1 cellular context compared by ENCODE assay signal in the genomic region with DNA sequence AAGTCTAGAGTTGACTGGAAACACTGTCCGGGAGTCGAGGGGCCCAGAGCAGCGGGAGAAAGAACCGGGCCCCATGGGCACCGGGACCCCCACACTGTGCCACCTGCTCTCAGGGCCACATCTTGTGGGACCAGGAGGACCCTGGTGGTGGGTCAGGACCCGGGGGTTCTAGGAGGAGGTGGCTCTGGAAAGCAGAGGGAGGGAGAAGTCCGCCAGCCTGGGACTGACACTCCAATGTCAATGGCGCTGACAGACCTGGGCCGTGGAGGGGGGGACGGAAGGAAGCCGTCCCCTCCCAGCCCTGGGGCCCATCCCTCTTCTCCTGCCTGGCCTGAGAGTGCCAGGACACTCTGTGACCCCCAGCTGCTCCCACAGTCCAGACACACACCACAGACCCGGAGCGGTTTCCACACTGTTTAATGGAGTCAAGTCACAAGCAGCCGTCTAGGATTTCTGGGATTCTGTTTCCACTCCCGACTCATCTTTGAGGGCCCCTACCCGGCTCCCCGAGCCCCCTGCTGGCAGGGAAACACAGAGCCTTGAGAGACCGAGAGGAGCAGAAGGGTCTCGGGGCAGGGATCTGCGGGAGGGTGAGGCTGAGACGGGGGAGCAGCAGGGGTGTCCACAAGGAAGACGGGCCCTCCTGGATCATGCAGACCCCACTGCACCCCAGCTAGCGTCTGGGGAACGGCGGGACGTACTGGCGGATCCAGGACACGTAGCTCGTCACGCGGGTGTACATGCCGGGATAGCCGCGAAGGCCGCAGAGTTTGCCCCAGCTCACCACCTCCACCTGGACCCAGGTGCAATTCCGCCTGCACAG.
A peak's percentile ranks its signal among the peaks of the same experiment; 100 is the strongest.
TF ChIP-seq lines count a peak whose summit lies in the region.

No MANE protein-coding gene starts in this region.

TF ChIP-seq in HepG2, 621 proteins besides CTCF, POLR2A, EP300 and RAD21:
- TF ChIP-seq XRCC5 (optimal IDR thresholded peaks at IDR 0.05; ENCODE audit: low read length) (peak; percentile 34), EZH2 (conservative IDR thresholded peaks at IDR 0.05; ENCODE audit: low read depth, low read length) (peak; percentile 81; the same call in 1 of the 2 replicates), ZNF777 (CRISPR knock-in tag; IDR thresholded peaks at IDR 0.05) (peak; percentile 62; the same call in 1 of the 2 replicates), ZNF75D (CRISPR knock-in tag; IDR thresholded peaks at IDR 0.05; ENCODE audit: borderline replicate concordance) (no peak), MBD4 (IDR thresholded peaks at IDR 0.05; ENCODE audit: borderline replicate concordance, low read length) (no peak), ZBTB1 (CRISPR knock-in tag; IDR thresholded peaks at IDR 0.05; ENCODE audit: borderline replicate concordance) (no peak), ATRX (CRISPR knock-in tag; IDR thresholded peaks at IDR 0.05; ENCODE audit: borderline replicate concordance) (no peak), ZSCAN25 (CRISPR knock-in tag; IDR thresholded peaks at IDR 0.05) (no peak), GTF3A (CRISPR knock-in tag; conservative IDR thresholded peaks at IDR 0.05) (no peak), ZNF850 (CRISPR knock-in tag; conservative IDR thresholded peaks at IDR 0.05) (no peak), SIN3B (IDR thresholded peaks at IDR 0.05; ENCODE audit: low read length) (no peak), RBAK (CRISPR knock-in tag; IDR thresholded peaks at IDR 0.05) (no peak)
- TF ChIP-seq, protein P1, sequence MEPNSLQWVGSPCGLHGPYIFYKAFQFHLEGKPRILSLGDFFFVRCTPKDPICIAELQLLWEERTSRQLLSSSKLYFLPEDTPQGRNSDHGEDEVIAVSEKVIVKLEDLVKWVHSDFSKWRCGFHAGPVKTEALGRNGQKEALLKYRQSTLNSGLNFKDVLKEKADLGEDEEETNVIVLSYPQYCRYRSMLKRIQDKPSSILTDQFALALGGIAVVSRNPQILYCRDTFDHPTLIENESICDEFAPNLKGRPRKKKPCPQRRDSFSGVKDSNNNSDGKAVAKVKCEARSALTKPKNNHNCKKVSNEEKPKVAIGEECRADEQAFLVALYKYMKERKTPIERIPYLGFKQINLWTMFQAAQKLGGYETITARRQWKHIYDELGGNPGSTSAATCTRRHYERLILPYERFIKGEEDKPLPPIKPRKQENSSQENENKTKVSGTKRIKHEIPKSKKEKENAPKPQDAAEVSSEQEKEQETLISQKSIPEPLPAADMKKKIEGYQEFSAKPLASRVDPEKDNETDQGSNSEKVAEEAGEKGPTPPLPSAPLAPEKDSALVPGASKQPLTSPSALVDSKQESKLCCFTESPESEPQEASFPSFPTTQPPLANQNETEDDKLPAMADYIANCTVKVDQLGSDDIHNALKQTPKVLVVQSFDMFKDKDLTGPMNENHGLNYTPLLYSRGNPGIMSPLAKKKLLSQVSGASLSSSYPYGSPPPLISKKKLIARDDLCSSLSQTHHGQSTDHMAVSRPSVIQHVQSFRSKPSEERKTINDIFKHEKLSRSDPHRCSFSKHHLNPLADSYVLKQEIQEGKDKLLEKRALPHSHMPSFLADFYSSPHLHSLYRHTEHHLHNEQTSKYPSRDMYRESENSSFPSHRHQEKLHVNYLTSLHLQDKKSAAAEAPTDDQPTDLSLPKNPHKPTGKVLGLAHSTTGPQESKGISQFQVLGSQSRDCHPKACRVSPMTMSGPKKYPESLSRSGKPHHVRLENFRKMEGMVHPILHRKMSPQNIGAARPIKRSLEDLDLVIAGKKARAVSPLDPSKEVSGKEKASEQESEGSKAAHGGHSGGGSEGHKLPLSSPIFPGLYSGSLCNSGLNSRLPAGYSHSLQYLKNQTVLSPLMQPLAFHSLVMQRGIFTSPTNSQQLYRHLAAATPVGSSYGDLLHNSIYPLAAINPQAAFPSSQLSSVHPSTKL (CRISPR knock-in tag; IDR thresholded peaks at IDR 0.05): no peak
- TF ChIP-seq, protein P2, sequence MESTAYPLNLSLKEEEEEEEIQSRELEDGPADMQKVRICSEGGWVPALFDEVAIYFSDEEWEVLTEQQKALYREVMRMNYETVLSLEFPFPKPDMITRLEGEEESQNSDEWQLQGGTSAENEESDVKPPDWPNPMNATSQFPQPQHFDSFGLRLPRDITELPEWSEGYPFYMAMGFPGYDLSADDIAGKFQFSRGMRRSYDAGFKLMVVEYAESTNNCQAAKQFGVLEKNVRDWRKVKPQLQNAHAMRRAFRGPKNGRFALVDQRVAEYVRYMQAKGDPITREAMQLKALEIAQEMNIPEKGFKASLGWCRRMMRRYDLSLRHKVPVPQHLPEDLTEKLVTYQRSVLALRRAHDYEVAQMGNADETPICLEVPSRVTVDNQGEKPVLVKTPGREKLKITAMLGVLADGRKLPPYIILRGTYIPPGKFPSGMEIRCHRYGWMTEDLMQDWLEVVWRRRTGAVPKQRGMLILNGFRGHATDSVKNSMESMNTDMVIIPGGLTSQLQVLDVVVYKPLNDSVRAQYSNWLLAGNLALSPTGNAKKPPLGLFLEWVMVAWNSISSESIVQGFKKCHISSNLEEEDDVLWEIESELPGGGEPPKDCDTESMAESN (CRISPR knock-in tag; conservative IDR thresholded peaks at IDR 0.05): no peak
- TF ChIP-seq, protein P3, sequence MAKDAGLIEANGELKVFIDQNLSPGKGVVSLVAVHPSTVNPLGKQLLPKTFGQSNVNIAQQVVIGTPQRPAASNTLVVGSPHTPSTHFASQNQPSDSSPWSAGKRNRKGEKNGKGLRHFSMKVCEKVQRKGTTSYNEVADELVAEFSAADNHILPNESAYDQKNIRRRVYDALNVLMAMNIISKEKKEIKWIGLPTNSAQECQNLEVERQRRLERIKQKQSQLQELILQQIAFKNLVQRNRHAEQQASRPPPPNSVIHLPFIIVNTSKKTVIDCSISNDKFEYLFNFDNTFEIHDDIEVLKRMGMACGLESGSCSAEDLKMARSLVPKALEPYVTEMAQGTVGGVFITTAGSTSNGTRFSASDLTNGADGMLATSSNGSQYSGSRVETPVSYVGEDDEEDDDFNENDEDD (CRISPR knock-in tag; IDR thresholded peaks at IDR 0.05; ENCODE audit: borderline replicate concordance): no peak
- TF ChIP-seq, protein P4, sequence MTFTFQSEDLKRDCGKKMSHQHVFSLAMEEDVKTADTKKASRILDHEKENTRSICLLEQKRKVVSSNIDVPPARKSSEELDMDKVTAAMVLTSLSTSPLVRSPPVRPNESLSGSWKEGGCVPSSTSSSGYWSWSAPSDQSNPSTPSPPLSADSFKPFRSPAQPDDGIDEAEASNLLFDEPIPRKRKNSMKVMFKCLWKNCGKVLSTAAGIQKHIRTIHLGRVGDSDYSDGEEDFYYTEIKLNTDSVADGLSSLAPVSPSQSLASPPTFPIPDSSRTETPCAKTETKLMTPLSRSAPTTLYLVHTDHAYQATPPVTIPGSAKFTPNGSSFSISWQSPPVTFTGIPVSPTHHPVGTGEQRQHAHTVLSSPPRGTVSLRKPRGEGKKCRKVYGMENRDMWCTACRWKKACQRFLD (CRISPR knock-in tag; IDR thresholded peaks at IDR 0.05; ENCODE audit: borderline replicate concordance): no peak
